ENCODE assay signal across 8 cellular contexts in genomic region chr22:35150163-35151107, GRCh38.
DNase-seq lines count a peak whose midpoint lies in the region; ATAC-seq and TF ChIP-seq lines count a peak whose summit lies in the region.

No MANE protein-coding gene starts in this region.

- TF ChIP-seq CTCF in epithelial cell of esophagus (IDR thresholded peaks at IDR 0.05; ENCODE audit: insufficient read depth, low read depth, low read length, missing control alignments) = peak; percentile 28

- H3K27me3 Mint-ChIP-seq in naive thymus-derived CD8-positive, alpha-beta T cell = peaks cover 24 to 50% (median 32%) of the 10 kb centered on the region in 5 donors

- peaks cover 0 to 4% (median 2%) of the 10 kb centered on the region in 4 donors for H3K4me1 Mint-ChIP-seq in naive thymus-derived CD8-positive, alpha-beta T cell

- H3K27ac Mint-ChIP-seq in naive thymus-derived CD8-positive, alpha-beta T cell = peak overlapping the region in 2 of 10 donors; percentile 47 to 66

- DNase-seq in AG20443 (ENCODE audit: low spot score) = peak; percentile 67
- peak; percentile 58 for DNase-seq in NCI-H2227 (lab: John Stamatoyannopoulos, UW; ENCODE audit: unreplicated experiment)
- peak; percentile 39 to 66 (median 62) for DNase-seq in activated CD8-positive, alpha-beta memory T cell treated with anti-CD3 and anti-CD28 coated beads for 48 hours (ENCODE audit: low read depth in 2 of 3, low spot score in 2 of 3)
- peak; percentile 19 for DNase-seq in epithelial cell of esophagus (ENCODE audit: low read depth)
- peak; percentile 4 to 72 (median 40) for DNase-seq in naive thymus-derived CD8-positive, alpha-beta T cell
- peak; percentile 77 for DNase-seq in superior temporal gyrus (ENCODE audit: extremely low spot score)
- DNase-seq in OCI-M2 (lab: John Stamatoyannopoulos, UW; ENCODE audit: unreplicated experiment) = no peak

- no peak overlapping the region for H3K4me3 Mint-ChIP-seq in naive thymus-derived CD8-positive, alpha-beta T cell

- H3K9me3 Mint-ChIP-seq in naive thymus-derived CD8-positive, alpha-beta T cell = no peaks in the 10 kb centered on the region

- peak; percentile 54 for ATAC-seq in GM18907 (IDR thresholded peaks at IDR 0.05; ENCODE audit: unreplicated experiment)
- peak in 1 of 2 donors; percentile 37 for ATAC-seq in naive thymus-derived CD8-positive, alpha-beta T cell

- H3K36me3 Mint-ChIP-seq in naive thymus-derived CD8-positive, alpha-beta T cell = no peaks in the 10 kb centered on the region

- no peak overlapping the region for H3K4me3 ChIP-seq in epithelial cell of esophagus (ENCODE audit: low read length)

- POLR2A ChIA-PET in naive thymus-derived CD8-positive, alpha-beta T cell (lab: Charles Lee) = no interaction called here
